ENCODE assay signal across 14 cellular contexts in the genomic region with DNA sequence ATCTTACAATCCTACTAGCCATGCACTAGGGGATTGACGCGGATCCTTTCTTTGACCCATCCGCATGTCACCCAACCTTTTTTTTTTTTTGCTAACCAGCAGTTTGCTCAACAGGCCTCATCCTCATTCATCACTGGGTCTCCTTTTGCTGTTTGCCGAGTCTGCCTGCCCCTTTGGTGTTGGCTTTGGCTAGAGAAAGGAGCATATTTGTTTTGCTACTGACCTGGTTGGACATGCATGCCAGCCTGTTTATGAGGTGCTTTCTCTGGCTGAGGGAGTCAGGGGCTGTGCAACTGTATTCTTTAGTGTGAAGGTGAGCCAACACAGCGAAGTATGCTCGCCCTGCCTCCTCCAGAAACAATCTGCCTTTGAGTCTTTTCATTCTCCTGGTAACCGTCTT. TPM values are rescaled to one million over a fixed set of nuclear protein-coding genes. Genes with fewer than 3 reads are reported as not detected.
DNase-seq lines count a peak whose midpoint lies in the region; ATAC-seq and TF ChIP-seq lines count a peak whose summit lies in the region.
"Had no signal": no experiment of that assay in that cellular context is flagged by ENCODE, and none has a peak within 500 bp of the region (broad histone marks: within the 10 kb centered on the region; RNA-seq: fewer than 3 reads in every experiment).

No MANE protein-coding gene starts in this region.

- H3K4ac ChIP-seq in H9 (ENCODE audit: low read depth, low read length) = no peak overlapping the region

- no peak overlapping the region for H3K56ac ChIP-seq in H9 (ENCODE audit: insufficient read length, low read depth, low read length)

- H3K4me1 ChIP-seq in H9 (ENCODE audit: insufficient read depth, low read length) (peaks cover 9% of the 10 kb centered on the region), ascending aorta (peaks cover 0 to 21% of the 10 kb centered on the region in 2 donors), neural progenitor cell (peaks cover 30% of the 10 kb centered on the region)

- no peak overlapping the region for H2AK5ac ChIP-seq in H9 (ENCODE audit: insufficient read length, low read length)

- peaks cover 6% of the 10 kb centered on the region for H3F3A ChIP-seq in neural progenitor cell (ENCODE audit: low read depth)

- no peak for TF ChIP-seq CTCF in H9 (conservative IDR thresholded peaks at IDR 0.05)
- TF ChIP-seq CTCF in kidney epithelial cell (IDR thresholded peaks at IDR 0.05; ENCODE audit: insufficient read depth, low read length, poor library complexity, severe bottlenecking) = no peak
- no peak for TF ChIP-seq CTCF in nephron progenitor cell (IDR thresholded peaks at IDR 0.05)
- TF ChIP-seq CTCF in ascending aorta (IDR thresholded peaks at IDR 0.05) = no peak
- TF ChIP-seq CTCF in neural progenitor cell (IDR thresholded peaks at IDR 0.05) = no peak

- no peak overlapping the region for H4K8ac ChIP-seq in H9 (replicated peaks; ENCODE audit: insufficient read length, low read depth, low read length)

- no peak overlapping the region for H2BK20ac ChIP-seq in H9 (ENCODE audit: low read depth, low read length, poor library complexity, severe bottlenecking)

- H3K9ac ChIP-seq in H9 (ENCODE audit: extremely low read depth, insufficient read length, low read length) (no peak overlapping the region), neural progenitor cell (no peak overlapping the region)

- H3K36me3 Mint-ChIP-seq in H9 (ENCODE audit: insufficient read depth in 1 of 3, low read depth in 3 of 3) = peaks cover 8 to 28% (median 15%) of the 10 kb centered on the region in 3 experiments; a peak in 6 of 7 replicates
- peaks cover 57% of the 10 kb centered on the region for H3K36me3 Mint-ChIP-seq in nephron progenitor cell (ENCODE audit: low read depth)
- H3K36me3 Mint-ChIP-seq in neural progenitor cell = peaks cover 39% of the 10 kb centered on the region

- no peak for DNase-seq in H9
- DNase-seq in NCI-H69 (lab: John Stamatoyannopoulos, UW) = peak; percentile 86
- DNase-seq in kidney epithelial cell (ENCODE audit: low read depth) = peak; percentile 5
- DNase-seq in nephron progenitor cell = no peak
- DNase-seq in SKM-1 treated with dmso at 0.1 percent for 144 hours (lab: John Stamatoyannopoulos, UW; ENCODE audit: unreplicated experiment) = no peak
- DNase-seq in ascending aorta (ENCODE audit: low spot score in 2 of 2) = no peak
- DNase-seq in neural progenitor cell (ENCODE audit: low spot score) = no peak
- DNase-seq: CD8-positive, alpha-beta T cell; HFFc6; MG63; NCI-H1105 treated with DMSO at 0.1 percent for 48 hours; NCI-H187; SIG-M5 had no signal

- H3K9me3 ChIP-seq in H9 (ENCODE audit: control insufficient read depth, low read depth, low read length) (no peaks in the 10 kb centered on the region), ascending aorta (no peaks in the 10 kb centered on the region), neural progenitor cell (ENCODE audit: low read depth) (no peaks in the 10 kb centered on the region)
- H3K9me3 ChIP-seq: MG63 had no signal

- peaks cover under 1% of the 10 kb centered on the region for H3K79me1 ChIP-seq in H9 (ENCODE audit: insufficient read depth, low read depth, low read length, poor library complexity, severe bottlenecking)

- H3K9me3 Mint-ChIP-seq in H9 (no peaks in the 10 kb centered on the region), nephron progenitor cell (no peaks in the 10 kb centered on the region), neural progenitor cell (peaks cover 3% of the 10 kb centered on the region)
- H3K9me3 Mint-ChIP-seq: CD8-positive, alpha-beta T cell had no signal

- no peak overlapping the region for H4K5ac ChIP-seq in H9 (ENCODE audit: insufficient read length, low read depth, low read length)

- no peak for ATAC-seq in HG03521 (IDR thresholded peaks at IDR 0.05; ENCODE audit: unreplicated experiment)
- ATAC-seq: CD8-positive, alpha-beta T cell had no signal

- no peak overlapping the region for H3K18ac ChIP-seq in H9 (ENCODE audit: insufficient read length, low read depth, low read length)

- H4K91ac ChIP-seq in H9 (ENCODE audit: insufficient read length, low read depth, low read length) = no peak overlapping the region

- H3K4me1 Mint-ChIP-seq in H9 = peaks cover 31 to 40% of the 10 kb centered on the region in 2 experiments
- peaks cover 37% of the 10 kb centered on the region for H3K4me1 Mint-ChIP-seq in nephron progenitor cell
- peaks cover 3% of the 10 kb centered on the region for H3K4me1 Mint-ChIP-seq in neural progenitor cell

- H3K27ac ChIP-seq in H9 (ENCODE audit: insufficient read length, low read depth, low read length) = no peak overlapping the region
- no peak overlapping the region for H3K27ac ChIP-seq in ascending aorta
- no peak overlapping the region for H3K27ac ChIP-seq in neural progenitor cell

- no peak overlapping the region for H3T11ph ChIP-seq in H9 (ENCODE audit: low read length)

- no peak overlapping the region for H2BK5ac ChIP-seq in H9 (ENCODE audit: insufficient read length, low read length)

- H2BK12ac ChIP-seq in H9 (ENCODE audit: insufficient read length, low read depth, low read length) = no peak overlapping the region

- H3K4me2 ChIP-seq in H9 (ENCODE audit: insufficient read depth, insufficient read length, low read length) = no peak overlapping the region
- H3K4me2 ChIP-seq in neural progenitor cell = no peak overlapping the region

- H3K27me3 ChIP-seq in H9 (ENCODE audit: insufficient read depth, low read length) = no peaks in the 10 kb centered on the region
- H3K27me3 ChIP-seq in kidney epithelial cell (ENCODE audit: control insufficient read depth, insufficient read depth, low read length) = no peaks in the 10 kb centered on the region
- H3K27me3 ChIP-seq in ascending aorta = no peaks in the 10 kb centered on the region
- H3K27me3 ChIP-seq in neural progenitor cell = no peaks in the 10 kb centered on the region
- H3K27me3 ChIP-seq: MG63 had no signal

- no peak overlapping the region for H3K23ac ChIP-seq in H9 (ENCODE audit: insufficient read length, low read depth, low read length)

- H3K36me3 ChIP-seq in kidney epithelial cell (ENCODE audit: control insufficient read depth, insufficient read depth, low read length) (no peaks in the 10 kb centered on the region), ascending aorta (no peaks in the 10 kb centered on the region), neural progenitor cell (no peaks in the 10 kb centered on the region)

- no peak overlapping the region for H3K4me3 Mint-ChIP-seq in H9
- no peak overlapping the region for H3K4me3 Mint-ChIP-seq in nephron progenitor cell
- H3K4me3 Mint-ChIP-seq in neural progenitor cell = no peak overlapping the region
- H3K4me3 Mint-ChIP-seq: CD8-positive, alpha-beta T cell; HFFc6 had no signal

- H3K27ac Mint-ChIP-seq in H9 (peak overlapping the region; percentile 80 to 85 (median 81); a peak in 5 of 7 replicates), nephron progenitor cell (peak overlapping the region; percentile 95), neural progenitor cell (no peak overlapping the region)
- H3K27ac Mint-ChIP-seq: CD8-positive, alpha-beta T cell; HFFc6 had no signal

- no CpG with 5 or more reads among the region's 7 CpGs for WGBS in H9 (ENCODE audit: extremely low coverage, insufficient read length, low lambda C conversion rate)

- no peaks in the 10 kb centered on the region for H3K23me2 ChIP-seq in H9 (ENCODE audit: insufficient read length, low read depth, low read length, poor library complexity, severe bottlenecking)

- H4K20me1 ChIP-seq in H9 (ENCODE audit: control insufficient read depth, insufficient read depth, insufficient read length) (no peaks in the 10 kb centered on the region), neural progenitor cell (ENCODE audit: low read depth) (peaks cover 47% of the 10 kb centered on the region)

- no peak overlapping the region for H3K4me3 ChIP-seq in kidney epithelial cell (ENCODE audit: low read depth, low read length)
- no peak overlapping the region for H3K4me3 ChIP-seq in ascending aorta
- no peak overlapping the region for H3K4me3 ChIP-seq in neural progenitor cell
- H3K4me3 ChIP-seq: MG63 had no signal

- intact Hi-C loops in ascending aorta (cut with DNase I) = loop anchor here (2.0 kb wide), 1 partner anchor 41 kb away; the partner anchor contains the start of gene E2F3

- H3K79me2 ChIP-seq in H9 (ENCODE audit: insufficient read depth, low read length) (peaks cover 25% of the 10 kb centered on the region; the same call in 1 of the 2 replicates), neural progenitor cell (ENCODE audit: low read depth) (peaks cover 99% of the 10 kb centered on the region)

- H2BK120ac ChIP-seq in H9 (ENCODE audit: low read depth, low read length, poor library complexity, severe bottlenecking) = no peak overlapping the region

- no peak overlapping the region for H2AFZ ChIP-seq in H9 (ENCODE audit: low read length)
- H2AFZ ChIP-seq in neural progenitor cell (replicated peaks) = no peak overlapping the region

- no peak overlapping the region for H2BK15ac ChIP-seq in H9 (ENCODE audit: low read depth, low read length)

- H3K27me3 Mint-ChIP-seq in H9 (ENCODE audit: low read depth) (no peaks in the 10 kb centered on the region), nephron progenitor cell (ENCODE audit: low read depth, poor library complexity) (no peaks in the 10 kb centered on the region), neural progenitor cell (ENCODE audit: insufficient read depth, low read depth) (peaks cover 2% of the 10 kb centered on the region)

- no peak overlapping the region for H3K14ac ChIP-seq in H9 (ENCODE audit: insufficient read depth, low read length)

RNA-seq across cellular contexts. Expression of gene E2F3, which starts 40.2 kb away (rescaled TPM):
- total RNA-seq in H9 (2021) (34.7 and 35.7 TPM in 2 replicates), kidney epithelial cell (14.9 and 16.6 TPM in 2 replicates), ascending aorta (1.1 TPM), neural progenitor cell (ENCODE audit: low replicate concordance) (30.2 and 35.7 TPM in 2 replicates)

Comparison
In these comparisons a context has a peak if more than half of its experiments do, and no peak if none do; other contexts are left out.
1. DNase-seq: peak in NCI-H69 (single experiment) and kidney epithelial cell (single experiment); none in H9 (single experiment), nephron progenitor cell (single experiment), SKM-1 treated with dmso at 0.1 percent for 144 hours (single experiment), ascending aorta (0 of 2) and neural progenitor cell (single experiment).